In genomic region chr5:150700600-150701377, GRCh38 we compare ENCODE assay signal across 8 cellular contexts. TPM values are rescaled to one million over a fixed set of nuclear protein-coding genes. Genes with fewer than 3 reads are reported as not detected.
DNase-seq lines count a peak whose midpoint lies in the region; ATAC-seq and TF ChIP-seq lines count a peak whose summit lies in the region.

TSS of gene RBM22 (minus strand) at chr5:150701062. CDS start at chr5:150700985, 77 bp downstream.

- ATAC-seq in HG02571 (IDR thresholded peaks at IDR 0.05; ENCODE audit: unreplicated experiment) (peak; percentile 97), SK-N-SH treated with all-trans-retinoic acid at 6 μM for 48 hours (peak; percentile 97)

- H3K27ac ChIP-seq in ovary (peak within 1 kb of the TSS; percentile 80 to 89), tibial artery (peak within 1 kb of the TSS; percentile 96 to 99)

- WGBS in ovary, 3 donors = 0% methylated on average over 56 to 59 of the region's 59 CpGs

- TF ChIP-seq POLR2A in NB4 (IDR thresholded peaks at IDR 0.05; ENCODE audit: extremely low read depth, insufficient read length) (peak; percentile 81), ovary (IDR thresholded peaks at IDR 0.05) (peak; percentile 68)

- no peak within 1 kb of the TSS for H3K27ac Mint-ChIP-seq in activated naive CD8-positive, alpha-beta T cell treated with anti-CD3 and anti-CD28 coated beads for 36 hours

- TF ChIP-seq CTCF in GM10266 (IDR thresholded peaks at IDR 0.05; ENCODE audit: control insufficient read depth, insufficient read depth, low read depth, missing control alignments) = peak; percentile 70
- TF ChIP-seq CTCF in NB4 (IDR thresholded peaks at IDR 0.05; ENCODE audit: low read depth, low read length) = peak; percentile 28
- peak; percentile 39 to 74 (median 61) for TF ChIP-seq CTCF in ovary (IDR thresholded peaks at IDR 0.05)
- peak; percentile 50 to 66 for TF ChIP-seq CTCF in tibial artery (IDR thresholded peaks at IDR 0.05)

- H3K4me1 Mint-ChIP-seq in activated naive CD8-positive, alpha-beta T cell treated with anti-CD3 and anti-CD28 coated beads for 36 hours = peaks cover 3% of the 10 kb centered on the region

- no peaks in the 10 kb centered on the region for H3K27me3 ChIP-seq in ovary
- H3K27me3 ChIP-seq in tibial artery = no peaks in the 10 kb centered on the region

- H3K4me3 Mint-ChIP-seq in activated naive CD8-positive, alpha-beta T cell treated with anti-CD3 and anti-CD28 coated beads for 36 hours = no peak within 1 kb of the TSS

- H3K36me3 ChIP-seq in ovary (no peaks in the 10 kb centered on the region), tibial artery (peaks cover 30 to 32% (median 31%) of the 10 kb centered on the region in 3 donors)

- peak within 1 kb of the TSS; percentile 100 for H3K4me3 ChIP-seq in NB4 (ENCODE audit: low read depth, low read length)
- H3K4me3 ChIP-seq in ovary = peak within 1 kb of the TSS; percentile 94
- H3K4me3 ChIP-seq in tibial artery = peak within 1 kb of the TSS; percentile 91 to 100

- H3K4me1 ChIP-seq in ovary (ENCODE audit: insufficient read depth) = peaks cover 5% of the 10 kb centered on the region
- H3K4me1 ChIP-seq in tibial artery = peaks cover 0 to 12% (median 11%) of the 10 kb centered on the region in 4 donors

- H3K27me3 Mint-ChIP-seq in activated naive CD8-positive, alpha-beta T cell treated with anti-CD3 and anti-CD28 coated beads for 36 hours = no peaks in the 10 kb centered on the region

- H3K36me3 Mint-ChIP-seq in activated naive CD8-positive, alpha-beta T cell treated with anti-CD3 and anti-CD28 coated beads for 36 hours = peaks cover 9% of the 10 kb centered on the region

- peak; percentile 83 for DNase-seq in GM10266 (ENCODE audit: extremely low spot score)
- DNase-seq in NB4 (ENCODE audit: low read depth) = peak; percentile 91
- peak; percentile 89 for DNase-seq in activated naive CD8-positive, alpha-beta T cell treated with anti-CD3 and anti-CD28 coated beads for 36 hours
- DNase-seq in head of caudate nucleus = peak; percentile 91 to 98 (median 95)
- peak; percentile 90 to 95 (median 92) for DNase-seq in ovary
- peak; percentile 95 for DNase-seq in tibial artery

- TF ChIP-seq EP300 in ovary (IDR thresholded peaks at IDR 0.05) = peak; percentile 48

- H3K9me3 ChIP-seq in ovary = no peaks in the 10 kb centered on the region
- H3K9me3 ChIP-seq in tibial artery = no peaks in the 10 kb centered on the region

- intact Hi-C loops in head of caudate nucleus (cut with DNase I) = loop anchor here (2.0 to 5.0 kb wide), 2 partner anchors 58 to 243 kb away; partner anchors contain the start of gene DCTN4
- intact Hi-C loops in ovary (cut with DNase I) = loop anchor here in 1 of 4 donors (10.0 kb wide), 1 partner anchor 46 kb away; no protein-coding TSS in a partner anchor
- intact Hi-C loops in tibial artery (cut with DNase I; ENCODE audit: low total_unique reads) = no loop called here

- H3K9me3 Mint-ChIP-seq in activated naive CD8-positive, alpha-beta T cell treated with anti-CD3 and anti-CD28 coated beads for 36 hours = no peaks in the 10 kb centered on the region

TF ChIP-seq in SK-N-SH treated with all-trans-retinoic acid at 6 μM for 48 hours, 23 proteins besides CTCF, POLR2A, EP300 and RAD21:
- no peak for TF ChIP-seq SNAI2 (CRISPR knock-in tag; IDR thresholded peaks at IDR 0.05)
- TF ChIP-seq CSRNP3 (CRISPR knock-in tag; IDR thresholded peaks at IDR 0.05) = no peak
- TF ChIP-seq TOX (CRISPR knock-in tag; IDR thresholded peaks at IDR 0.05; ENCODE audit: borderline replicate concordance) = no peak
- TF ChIP-seq TSHZ2 (CRISPR knock-in tag; IDR thresholded peaks at IDR 0.05) = 0 out of 2 replicates have a peak, but pooled peaks have one; percentile 8
- TF ChIP-seq ZNF70 (CRISPR knock-in tag; IDR thresholded peaks at IDR 0.05) = no peak
TF ChIP-seq in SK-N-SH treated with all-trans-retinoic acid at 6 μM for 48 hours: peak in this region for 1.

RNA-seq across cellular contexts. Expression of gene RBM22, which starts in this region (rescaled TPM):
- 10 to 100 TPM; 62.7 to 71.7 TPM for total RNA-seq in activated naive CD8-positive, alpha-beta T cell treated with anti-CD3 and anti-CD28 coated beads for 36 hours
- total RNA-seq in ovary = 10 to 100 TPM; 35.5 to 59.0 (median 48.6) TPM
- polyA plus RNA-seq in ovary = 10 to 100 TPM; 33.4 to 77.6 TPM

Comparison
In these comparisons a context has a peak if more than half of its experiments do, and no peak if none do; other contexts are left out.
1. Peak in every context shown above with its lines: DNase-seq, ATAC-seq, H3K4me3 ChIP-seq and H3K27ac ChIP-seq.